11 cellular contexts compared by ENCODE assay signal in genomic region chr5:727087-727486, GRCh38. TPM values are rescaled to one million over a fixed set of nuclear protein-coding genes. Genes with fewer than 3 reads are reported as not detected.
A peak's percentile ranks its signal among the peaks of the same experiment; 100 is the strongest.
DNase-seq lines count a peak whose midpoint lies in the region; ATAC-seq and TF ChIP-seq lines count a peak whose summit lies in the region.
"Not testable (repeated sequence)": the region's sequence is repeated elsewhere in the genome, so short reads cannot be mapped to it uniquely, and the experiment has no call there.
"Had no signal": no experiment of that assay in that cellular context is flagged by ENCODE, and none has a peak within 500 bp of the region (broad histone marks: within the 10 kb centered on the region; RNA-seq: fewer than 3 reads in every experiment).

No MANE protein-coding gene starts in this region.

- intact Hi-C loops in left lung (cut with DNase I): not testable (repeated sequence)

- ATAC-seq in left lung (peak; percentile 75), omental fat pad (ENCODE audit: low FRiP score) (peak; percentile 54)

- not testable (repeated sequence) for H3K4me3 ChIP-seq in MG63; WERI-Rb-1 (ENCODE audit: low read depth, low read length); hepatocyte; left lung

- not testable (repeated sequence) for H3K4me2 ChIP-seq in hepatocyte

- WGBS in hepatocyte (ENCODE audit: low lambda C conversion rate, missing lambda C conversion rate): 14% methylated on average over 8 of the region's 9 CpGs

- not testable (repeated sequence) for H2AFZ ChIP-seq in hepatocyte

- not testable (repeated sequence) for H3K9me2 ChIP-seq in hepatocyte (replicated peaks; ENCODE audit: insufficient read depth)

- H3K4me1 ChIP-seq in hepatocyte (ENCODE audit: insufficient read depth); left lung: not testable (repeated sequence)

- DNase-seq in ELR (ENCODE audit: low read depth) (peak; percentile 52), MG63 (peak; percentile 38), hepatocyte (ENCODE audit: low spot score) (peak; percentile 38)
- DNase-seq in WERI-Rb-1; chondrocyte (ENCODE audit: low spot score); left lung; omental fat pad (ENCODE audit: low spot score): not testable (repeated sequence)

- not testable (repeated sequence) for H3K4me1 Mint-ChIP-seq in chondrocyte (ENCODE audit: low read depth)

- H4K20me1 ChIP-seq in hepatocyte (ENCODE audit: insufficient read depth, poor library complexity, severe bottlenecking): not testable (repeated sequence)

- not testable (repeated sequence) for H3K36me3 Mint-ChIP-seq in chondrocyte (ENCODE audit: low read depth)

- H3K27me3 Mint-ChIP-seq in chondrocyte (ENCODE audit: low read depth): peaks cover 20% of the 10 kb centered on the region

- H3K79me2 ChIP-seq in hepatocyte: not testable (repeated sequence)

- TF ChIP-seq CTCF in WERI-Rb-1 (IDR thresholded peaks at IDR 0.05; ENCODE audit: low read depth, low read length): 0 out of 2 replicates have a peak, but pooled peaks have one; percentile 15
- peak; percentile 8 for TF ChIP-seq CTCF in chondrocyte (IDR thresholded peaks at IDR 0.05)
- TF ChIP-seq CTCF in hepatocyte (IDR thresholded peaks at IDR 0.05; ENCODE audit: poor library complexity): peak; percentile 16
- TF ChIP-seq CTCF in left lung (IDR thresholded peaks at IDR 0.05); omental fat pad (IDR thresholded peaks at IDR 0.05): not testable (repeated sequence)

- not testable (repeated sequence) for H3K27ac ChIP-seq in WERI-Rb-1, hepatocyte, left lung

- not testable (repeated sequence) for H3K27ac Mint-ChIP-seq in chondrocyte (ENCODE audit: unreplicated experiment)

- H3K27me3 ChIP-seq in MG63: peaks cover 21% of the 10 kb centered on the region
- H3K27me3 ChIP-seq in WERI-Rb-1 (ENCODE audit: insufficient read depth, low read depth, severe bottlenecking); hepatocyte; left lung: not testable (repeated sequence)

- H3K9me3 ChIP-seq in MG63; WERI-Rb-1 (ENCODE audit: severe bottlenecking); hepatocyte (ENCODE audit: low read depth); left lung: not testable (repeated sequence)

- not testable (repeated sequence) for H3K9me3 Mint-ChIP-seq in chondrocyte (ENCODE audit: low read depth)

- H3K4me3 Mint-ChIP-seq in chondrocyte (ENCODE audit: unreplicated experiment): not testable (repeated sequence)

- H3K36me3 ChIP-seq in MG63; WERI-Rb-1; hepatocyte (replicated peaks; ENCODE audit: insufficient read depth, low read depth); left lung: not testable (repeated sequence)

RNA-seq across cellular contexts. Expression of gene TPPP, which starts 33.9 kb away (rescaled TPM):
- total RNA-seq in MG63 (2014; rRNA removed; shearing (Covaris generic); ENCODE audit: low replicate concordance): not detected in 2 replicates
- total RNA-seq in chondrocyte (0.07 to 0.70 TPM (median 0.56 TPM) in 3 replicates), hepatocyte (1.6 and 2.0 TPM in 2 replicates), left lung (10 to 100 TPM in 1 of 2 donors, 1 to 10 TPM in 1; 9.6 to 14.4 TPM), omental fat pad (1 to 10 TPM; 3.9 to 7.8 (median 5.5) TPM)
- 4.3 and 5.2 TPM in 2 replicates for polyA plus RNA-seq in hepatocyte
- total RNA-seq: GM23248 had no signal
- polyA plus RNA-seq: GM23248, IgD-negative memory B cell had no signal

RNA-seq across cellular contexts. Expression of gene ZDHHC11B, which starts 57.4 kb away (rescaled TPM):
- total RNA-seq in MG63 (2014; rRNA removed; shearing (Covaris generic); ENCODE audit: low replicate concordance): not detected in 2 replicates
- total RNA-seq in chondrocyte (0.17 TPM in 1 of 3 replicates, not detected in the others), hepatocyte (0.16 and 0.83 TPM in 2 replicates), left lung (10 to 100 TPM in 1 of 2 donors, 1 to 10 TPM in 1; 8.4 to 26.4 TPM), omental fat pad (1 to 10 TPM; 1.1 to 5.5 (median 3.5) TPM)
- 1.3 and 1.9 TPM in 2 replicates for polyA plus RNA-seq in hepatocyte
- total RNA-seq: GM23248 had no signal
- polyA plus RNA-seq: AG04450; CD8-positive, alpha-beta memory T cell; GM23248; IgD-negative memory B cell had no signal
